10 cellular contexts compared by ENCODE assay signal in genomic region chr17:50130778-50131317, GRCh38. TPM values are rescaled to one million over a fixed set of nuclear protein-coding genes. Genes with fewer than 3 reads are reported as not detected.
DNase-seq lines count a peak whose midpoint lies in the region; ATAC-seq and TF ChIP-seq lines count a peak whose summit lies in the region.
"Had no signal": no experiment of that assay in that cellular context is flagged by ENCODE, and none has a peak within 500 bp of the region (broad histone marks: within the 10 kb centered on the region; RNA-seq: fewer than 3 reads in every experiment).

No MANE protein-coding gene starts in this region.

- no peaks in the 10 kb centered on the region for H3K9me3 ChIP-seq in CD4-positive, alpha-beta T cell (ENCODE audit: control insufficient read depth, low read length)
- no peaks in the 10 kb centered on the region for H3K9me3 ChIP-seq in H9 (ENCODE audit: control insufficient read depth, low read depth, low read length)
- H3K9me3 ChIP-seq: adrenal gland had no signal

- H3K27ac Mint-ChIP-seq in CD4-positive, alpha-beta T cell = peak overlapping the region; percentile 81
- H3K27ac Mint-ChIP-seq in H9 = no peak overlapping the region
- H3K27ac Mint-ChIP-seq in activated T-helper 1 cell treated with anti-CD3 and anti-CD28 coated beads, Interleukin-12 subunit alpha, Interleukin-12 subunit beta, Interleukin-2, Interleukin-4 antibody, amounts not matched to agents 30 ng/mL and 10 ng/mL and 1 ng/mL, durations not matched to agents 14 hours and 24 hours and 36 hours = peak overlapping the region; percentile 42
- H3K27ac Mint-ChIP-seq in memory B cell = peak overlapping the region; percentile 81

- H3K18ac ChIP-seq in H9 (ENCODE audit: insufficient read length, low read depth, low read length) = no peak overlapping the region

- H3K4me1 ChIP-seq in H9 (ENCODE audit: insufficient read depth, low read length) = peaks cover 5% of the 10 kb centered on the region; the same call in 1 of the 2 replicates

- peaks cover 10% of the 10 kb centered on the region for H3K27me3 ChIP-seq in CD4-positive, alpha-beta T cell (ENCODE audit: control insufficient read depth, insufficient read depth, low read length)
- no peaks in the 10 kb centered on the region; the same call in 1 of the 2 replicates for H3K27me3 ChIP-seq in H9 (ENCODE audit: insufficient read depth, low read length)
- H3K27me3 ChIP-seq: adrenal gland had no signal

- no peaks in the 10 kb centered on the region for H3K9me3 Mint-ChIP-seq in CD4-positive, alpha-beta T cell
- H3K9me3 Mint-ChIP-seq in H9 (no peaks in the 10 kb centered on the region; a peak in 1 of 5 replicates), memory B cell (no peaks in the 10 kb centered on the region)
- no peaks in the 10 kb centered on the region for H3K9me3 Mint-ChIP-seq in activated T-helper 1 cell treated with anti-CD3 and anti-CD28 coated beads, Interleukin-12 subunit alpha, Interleukin-12 subunit beta, Interleukin-2, Interleukin-4 antibody, amounts not matched to agents 30 ng/mL and 10 ng/mL and 1 ng/mL, durations not matched to agents 14 hours and 24 hours and 36 hours

- H2BK5ac ChIP-seq in H9 (ENCODE audit: insufficient read length, low read length) = no peak overlapping the region

- no peak overlapping the region for H2AFZ ChIP-seq in H9 (ENCODE audit: low read length)

- H3K79me1 ChIP-seq in H9 (ENCODE audit: insufficient read depth, low read depth, low read length, poor library complexity, severe bottlenecking) = no peaks in the 10 kb centered on the region

- no peak overlapping the region for H3K23ac ChIP-seq in H9 (ENCODE audit: insufficient read length, low read depth, low read length)

- peak; percentile 33 for ATAC-seq in CD4-positive, alpha-beta T cell (ENCODE audit: poor library complexity)
- peak; percentile 33 for ATAC-seq in memory B cell (ENCODE audit: low read depth)
- no peak for ATAC-seq in GM19397 (IDR thresholded peaks at IDR 0.05; ENCODE audit: unreplicated experiment)
- ATAC-seq in GM18519 (IDR thresholded peaks at IDR 0.05; ENCODE audit: low FRiP score, unreplicated experiment) = no peak

- no peak overlapping the region for H2BK15ac ChIP-seq in H9 (ENCODE audit: low read depth, low read length)

- no peak overlapping the region for H4K8ac ChIP-seq in H9 (replicated peaks; ENCODE audit: insufficient read length, low read depth, low read length)

- no peak overlapping the region for H3T11ph ChIP-seq in H9 (ENCODE audit: low read length)

- DNase-seq in CD4-positive, alpha-beta T cell = no peak
- DNase-seq in H9 = peak; percentile 83
- no peak for DNase-seq in activated T-helper 1 cell treated with anti-CD3 and anti-CD28 coated beads, Interleukin-12 subunit alpha, Interleukin-12 subunit beta, Interleukin-2, Interleukin-4 antibody, amounts not matched to agents 30 ng/mL and 10 ng/mL and 1 ng/mL, durations not matched to agents 14 hours and 24 hours and 36 hours (ENCODE audit: low spot score)
- DNase-seq in memory B cell (ENCODE audit: low spot score in 2 of 2) = no peak
- DNase-seq in HCEC 1CT = no peak
- no peak for DNase-seq in globus pallidus (ENCODE audit: low spot score)
- DNase-seq: stimulated activated CD4-positive, alpha-beta T cell treated with anti-CD3 and anti-CD28 coated beads, Interleukin-4, amount 100 ng/mL, for 1 hour had no signal

- POLR2A ChIA-PET in CD4-positive, alpha-beta T cell (lab: Charles Lee) = interaction anchor here (1.0 to 1.7 kb wide), 4 partner anchors 14 to 31 kb away, joined by 3 to 6 read pairs (median 4); no protein-coding TSS in a partner anchor

- CTCF ChIA-PET in CD4-positive, alpha-beta T cell (lab: Charles Lee) = interaction anchor here (1.0 to 3.1 kb wide), 4 partner anchors 10 to 266 kb away, joined by 3 to 12 read pairs (median 6); partner anchors contain the start of gene LRRC59

- no peak overlapping the region for H3K9ac ChIP-seq in H9 (ENCODE audit: extremely low read depth, insufficient read length, low read length)

- no peak overlapping the region for H3K4ac ChIP-seq in H9 (ENCODE audit: low read depth, low read length)

- intact Hi-C loops in CD4-positive, alpha-beta T cell (cut with DNase I, micrococcal nuclease) = loop anchor here in 1 of 2 experiments (5.0 kb wide), 1 partner anchor 36 kb away; the partner anchor contains the start of gene SGCA
- intact Hi-C loops in activated T-helper 1 cell treated with anti-CD3 and anti-CD28 coated beads, Interleukin-12 subunit alpha, Interleukin-12 subunit beta, Interleukin-2, Interleukin-4 antibody, amounts not matched to agents 30 ng/mL and 10 ng/mL and 1 ng/mL, durations not matched to agents 14 hours and 24 hours and 36 hours (cut with micrococcal nuclease) = loop anchor here (2.0 kb wide), 2 partner anchors 18 to 36 kb away; partner anchors contain the start of gene PDK2

- H3K23me2 ChIP-seq in H9 (ENCODE audit: insufficient read length, low read depth, low read length, poor library complexity, severe bottlenecking) = peaks cover 12% of the 10 kb centered on the region

- H3K4me3 Mint-ChIP-seq in CD4-positive, alpha-beta T cell = peak overlapping the region; percentile 89
- H3K4me3 Mint-ChIP-seq in H9 (peak overlapping the region; percentile 56 to 81), memory B cell (peak overlapping the region; percentile 70)
- peak overlapping the region; percentile 60 for H3K4me3 Mint-ChIP-seq in activated T-helper 1 cell treated with anti-CD3 and anti-CD28 coated beads, Interleukin-12 subunit alpha, Interleukin-12 subunit beta, Interleukin-2, Interleukin-4 antibody, amounts not matched to agents 30 ng/mL and 10 ng/mL and 1 ng/mL, durations not matched to agents 14 hours and 24 hours and 36 hours

- no peak overlapping the region for H2BK120ac ChIP-seq in H9 (ENCODE audit: low read depth, low read length, poor library complexity, severe bottlenecking)

- no peaks in the 10 kb centered on the region for H4K20me1 ChIP-seq in H9 (ENCODE audit: control insufficient read depth, insufficient read depth, insufficient read length)

- H4K5ac ChIP-seq in H9 (ENCODE audit: insufficient read length, low read depth, low read length) = no peak overlapping the region

- no peak overlapping the region for H3K14ac ChIP-seq in H9 (ENCODE audit: insufficient read depth, low read length)

- H3K4me2 ChIP-seq in H9 (ENCODE audit: insufficient read depth, insufficient read length, low read length) = peak overlapping the region; percentile 82

- H3K27me3 Mint-ChIP-seq in CD4-positive, alpha-beta T cell = peaks cover 27% of the 10 kb centered on the region
- peaks cover 39% of the 10 kb centered on the region for H3K27me3 Mint-ChIP-seq in H9 (ENCODE audit: low read depth)
- peaks cover 23% of the 10 kb centered on the region for H3K27me3 Mint-ChIP-seq in activated T-helper 1 cell treated with anti-CD3 and anti-CD28 coated beads, Interleukin-12 subunit alpha, Interleukin-12 subunit beta, Interleukin-2, Interleukin-4 antibody, amounts not matched to agents 30 ng/mL and 10 ng/mL and 1 ng/mL, durations not matched to agents 14 hours and 24 hours and 36 hours (ENCODE audit: insufficient read depth)
- H3K27me3 Mint-ChIP-seq in memory B cell = peaks cover 9% of the 10 kb centered on the region

- no peak overlapping the region for H2BK12ac ChIP-seq in H9 (ENCODE audit: insufficient read length, low read depth, low read length)

- peaks cover 33% of the 10 kb centered on the region for H3K4me1 Mint-ChIP-seq in CD4-positive, alpha-beta T cell (ENCODE audit: low read depth)
- H3K4me1 Mint-ChIP-seq in H9 (peaks cover 32 to 58% of the 10 kb centered on the region in 2 experiments), memory B cell (peaks cover 28% of the 10 kb centered on the region)
- peaks cover 37% of the 10 kb centered on the region for H3K4me1 Mint-ChIP-seq in activated T-helper 1 cell treated with anti-CD3 and anti-CD28 coated beads, Interleukin-12 subunit alpha, Interleukin-12 subunit beta, Interleukin-2, Interleukin-4 antibody, amounts not matched to agents 30 ng/mL and 10 ng/mL and 1 ng/mL, durations not matched to agents 14 hours and 24 hours and 36 hours (ENCODE audit: low read depth)

- H2BK20ac ChIP-seq in H9 (ENCODE audit: low read depth, low read length, poor library complexity, severe bottlenecking) = no peak overlapping the region

- H2AK5ac ChIP-seq in H9 (ENCODE audit: insufficient read length, low read length) = no peak overlapping the region

- H3K36me3 Mint-ChIP-seq in CD4-positive, alpha-beta T cell (ENCODE audit: low read depth) = peaks cover 32% of the 10 kb centered on the region
- peaks cover 0 to 4% (median 3%) of the 10 kb centered on the region in 3 experiments; a peak in 4 of 7 replicates for H3K36me3 Mint-ChIP-seq in H9 (ENCODE audit: insufficient read depth in 1 of 3, low read depth in 3 of 3)
- peaks cover 18% of the 10 kb centered on the region for H3K36me3 Mint-ChIP-seq in activated T-helper 1 cell treated with anti-CD3 and anti-CD28 coated beads, Interleukin-12 subunit alpha, Interleukin-12 subunit beta, Interleukin-2, Interleukin-4 antibody, amounts not matched to agents 30 ng/mL and 10 ng/mL and 1 ng/mL, durations not matched to agents 14 hours and 24 hours and 36 hours (ENCODE audit: low read depth)
- H3K36me3 Mint-ChIP-seq in memory B cell = peaks cover 7% of the 10 kb centered on the region

- H4K91ac ChIP-seq in H9 (ENCODE audit: insufficient read length, low read depth, low read length) = no peak overlapping the region

- H3K56ac ChIP-seq in H9 (ENCODE audit: insufficient read length, low read depth, low read length) = no peak overlapping the region

- no peaks in the 10 kb centered on the region for H3K79me2 ChIP-seq in H9 (ENCODE audit: insufficient read depth, low read length)

- no peak for TF ChIP-seq CTCF in CD4-positive, alpha-beta T cell (IDR thresholded peaks at IDR 0.05)
- TF ChIP-seq CTCF in H9 (conservative IDR thresholded peaks at IDR 0.05) = no peak

- no CpG with 5 or more reads among the region's 10 CpGs for WGBS in H9 (ENCODE audit: extremely low coverage, insufficient read length, low lambda C conversion rate)

- no peak overlapping the region for H3K27ac ChIP-seq in CD4-positive, alpha-beta T cell (ENCODE audit: low read depth, low read length)
- no peak overlapping the region for H3K27ac ChIP-seq in H9 (ENCODE audit: insufficient read length, low read depth, low read length)
- H3K27ac ChIP-seq: adrenal gland had no signal

RNA-seq across cellular contexts. Expression of gene SAMD14, which starts 0.9 kb away (rescaled TPM):
- under 1 TPM; 0.33 to 0.53 TPM for total RNA-seq in CD4-positive, alpha-beta T cell
- total RNA-seq in H9 (2021) = 4.8 and 5.9 TPM in 2 replicates
- 1.6 and 3.6 TPM in 2 replicates for total RNA-seq in activated T-helper 1 cell treated with anti-CD3 and anti-CD28 coated beads, Interleukin-12 subunit alpha, Interleukin-12 subunit beta, Interleukin-2, Interleukin-4 antibody, amounts not matched to agents 30 ng/mL and 10 ng/mL and 1 ng/mL, durations not matched to agents 14 hours and 24 hours and 36 hours

RNA-seq across cellular contexts. Expression of gene PPP1R9B, which starts 19.6 kb away (rescaled TPM):
- total RNA-seq in CD4-positive, alpha-beta T cell = 10 to 100 TPM; 53.4 to 55.7 TPM
- 23.0 and 25.8 TPM in 2 replicates for total RNA-seq in H9 (2021)
- 97.1 and 101 TPM in 2 replicates for total RNA-seq in activated T-helper 1 cell treated with anti-CD3 and anti-CD28 coated beads, Interleukin-12 subunit alpha, Interleukin-12 subunit beta, Interleukin-2, Interleukin-4 antibody, amounts not matched to agents 30 ng/mL and 10 ng/mL and 1 ng/mL, durations not matched to agents 14 hours and 24 hours and 36 hours

RNA-seq across cellular contexts. Expression of gene SGCA, which starts 35.0 kb away (rescaled TPM):
- not detected for total RNA-seq in CD4-positive, alpha-beta T cell
- 0.24 TPM in 1 of 2 replicates, not detected in the other for total RNA-seq in H9 (2021)
- 0.32 and 0.49 TPM in 2 replicates for total RNA-seq in activated T-helper 1 cell treated with anti-CD3 and anti-CD28 coated beads, Interleukin-12 subunit alpha, Interleukin-12 subunit beta, Interleukin-2, Interleukin-4 antibody, amounts not matched to agents 30 ng/mL and 10 ng/mL and 1 ng/mL, durations not matched to agents 14 hours and 24 hours and 36 hours

RNA-seq across cellular contexts. Expression of gene PDK2, which starts 35.7 kb away (rescaled TPM):
- 10 to 100 TPM in 1 of 2 experiments, 1 to 10 TPM in 1; 8.7 to 10.1 TPM for total RNA-seq in CD4-positive, alpha-beta T cell
- 16.2 and 19.9 TPM in 2 replicates for total RNA-seq in H9 (2021)
- 13.7 and 16.9 TPM in 2 replicates for total RNA-seq in activated T-helper 1 cell treated with anti-CD3 and anti-CD28 coated beads, Interleukin-12 subunit alpha, Interleukin-12 subunit beta, Interleukin-2, Interleukin-4 antibody, amounts not matched to agents 30 ng/mL and 10 ng/mL and 1 ng/mL, durations not matched to agents 14 hours and 24 hours and 36 hours

Comparison
In these comparisons a context has a peak if more than half of its experiments do, and no peak if none do; other contexts are left out.
1. ATAC-seq: peak in CD4-positive, alpha-beta T cell (single experiment) and memory B cell (single experiment); none in GM19397 (single experiment) and GM18519 (single experiment).
2. H3K27ac Mint-ChIP-seq: peak in CD4-positive, alpha-beta T cell (single experiment), activated T-helper 1 cell treated with anti-CD3 and anti-CD28 coated beads, Interleukin-12 subunit alpha, Interleukin-12 subunit beta, Interleukin-2, Interleukin-4 antibody, amounts not matched to agents 30 ng/mL and 10 ng/mL and 1 ng/mL, durations not matched to agents 14 hours and 24 hours and 36 hours (single experiment) and memory B cell (single experiment); none in H9 (0 of 3).
3. Peak in every context shown above with its lines, with median percentiles within 50 percentile points of each other: H3K4me3 Mint-ChIP-seq.